ENCODE assay signal across 11 cellular contexts in the genomic region with DNA sequence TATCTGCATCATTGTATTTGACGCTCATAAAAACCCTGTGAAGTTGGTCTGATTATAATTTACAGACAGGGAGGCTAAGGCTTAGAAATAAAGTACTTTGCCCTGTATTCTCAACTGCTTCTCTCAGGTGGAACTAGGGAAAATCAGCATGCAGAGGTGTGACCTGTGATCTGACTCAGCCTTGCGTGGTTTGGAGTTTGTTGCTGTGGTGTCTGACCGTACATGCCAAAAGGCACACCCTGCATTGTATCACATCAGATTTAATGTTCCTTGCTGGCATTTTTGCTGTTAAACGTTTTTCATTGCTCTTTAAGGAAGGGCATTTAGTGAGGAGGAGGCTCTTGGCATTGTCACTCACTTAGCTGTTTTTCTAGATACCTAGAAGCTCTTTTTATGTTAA. TPM values are rescaled to one million over a fixed set of nuclear protein-coding genes. Genes with fewer than 3 reads are reported as not detected.
DNase-seq lines count a peak whose midpoint lies in the region; ATAC-seq and TF ChIP-seq lines count a peak whose summit lies in the region.
"Had no signal": no experiment of that assay in that cellular context is flagged by ENCODE, and none has a peak within 500 bp of the region (broad histone marks: within the 10 kb centered on the region; RNA-seq: fewer than 3 reads in every experiment).

No MANE protein-coding gene starts in this region.

- H3K4me3 ChIP-seq in RWPE2 (ENCODE audit: severe bottlenecking) = no peak overlapping the region
- H3K4me3 ChIP-seq in foreskin fibroblast (ENCODE audit: low read depth in 1 of 2, low read length in 2 of 2) = no peak overlapping the region
- no peak overlapping the region for H3K4me3 ChIP-seq in stomach

- in situ Hi-C loops in ACHN (cut with HindIII; ENCODE audit: low pct_ligation_motif_present, low pct_unique_long_range_greater_than_20kb, low sequenced_read_pairs) = no loop called here

- DNase-seq in ACHN = peak; percentile 43
- DNase-seq in RWPE2 (ENCODE audit: low spot score) = peak; percentile 74
- peak; percentile 23 to 50 for DNase-seq in foreskin fibroblast
- no peak for DNase-seq in stomach
- no peak for DNase-seq in COR-L47 (lab: John Stamatoyannopoulos, UW)
- DNase-seq in NCI-H2029 (lab: John Stamatoyannopoulos, UW) = no peak
- DNase-seq: NCI-H2171; stimulated activated CD4-positive, alpha-beta T cell treated with anti-CD3 and anti-CD28 coated beads, Interleukin-2, amount 100 ng/mL, for 48 hours had no signal

- no peak for TF ChIP-seq EP300 in stomach (IDR thresholded peaks at IDR 0.05)

- 22 to 43% (median 31%) methylated on average over 4 of the region's 4 CpGs for WGBS in stomach, 5 donors

- intact Hi-C loops in stomach (cut with DNase I; ENCODE audit: low total_unique reads) = no loop called here

- ATAC-seq in GM21717 (IDR thresholded peaks at IDR 0.05; ENCODE audit: unreplicated experiment) (peak; percentile 61), RWPE2 (ENCODE audit: low read depth) (peak; percentile 98), GM21447 (IDR thresholded peaks at IDR 0.05; ENCODE audit: unreplicated experiment) (no peak)

- peak overlapping the region; percentile 77 for H3K27ac ChIP-seq in RWPE2 (ENCODE audit: poor library complexity, severe bottlenecking)
- H3K27ac ChIP-seq in stomach = no peak overlapping the region

- no peak for TF ChIP-seq CTCF in RWPE2 (IDR thresholded peaks at IDR 0.05; ENCODE audit: poor library complexity, severe bottlenecking)
- TF ChIP-seq CTCF in foreskin fibroblast (IDR thresholded peaks at IDR 0.05; ENCODE audit: low read depth, low read length) = no peak
- TF ChIP-seq CTCF in stomach (IDR thresholded peaks at IDR 0.05) = no peak

- H3K27me3 ChIP-seq in RWPE2 (ENCODE audit: insufficient read depth, poor library complexity, severe bottlenecking) (no peaks in the 10 kb centered on the region), stomach (peaks cover 0 to 19% (median 0%) of the 10 kb centered on the region in 3 donors)

- H3K9me3 ChIP-seq in RWPE2 (ENCODE audit: severe bottlenecking) (no peaks in the 10 kb centered on the region), stomach (no peaks in the 10 kb centered on the region)

- TF ChIP-seq POLR2A in stomach (IDR thresholded peaks at IDR 0.05) = no peak

- H3K4me1 ChIP-seq in RWPE2 (ENCODE audit: insufficient read depth, poor library complexity, severe bottlenecking) = peaks cover 22% of the 10 kb centered on the region
- no peaks in the 10 kb centered on the region for H3K4me1 ChIP-seq in stomach

- H3K36me3 ChIP-seq in RWPE2 (ENCODE audit: low read depth) = no peaks in the 10 kb centered on the region
- H3K36me3 ChIP-seq in stomach = no peaks in the 10 kb centered on the region

RNA-seq across cellular contexts. Expression of gene C1QTNF9B, which starts 58.8 kb away (rescaled TPM):
- not detected for total RNA-seq in stomach
- polyA plus RNA-seq in stomach = not detected
- total RNA-seq: temporal lobe had no signal

Comparison
In these comparisons a context has a peak if more than half of its experiments do, and no peak if none do; other contexts are left out.
1. DNase-seq: peak in ACHN (single experiment), RWPE2 (single experiment) and foreskin fibroblast (2 of 2); none in stomach (single experiment), COR-L47 (single experiment) and NCI-H2029 (single experiment).